In the genomic region with DNA sequence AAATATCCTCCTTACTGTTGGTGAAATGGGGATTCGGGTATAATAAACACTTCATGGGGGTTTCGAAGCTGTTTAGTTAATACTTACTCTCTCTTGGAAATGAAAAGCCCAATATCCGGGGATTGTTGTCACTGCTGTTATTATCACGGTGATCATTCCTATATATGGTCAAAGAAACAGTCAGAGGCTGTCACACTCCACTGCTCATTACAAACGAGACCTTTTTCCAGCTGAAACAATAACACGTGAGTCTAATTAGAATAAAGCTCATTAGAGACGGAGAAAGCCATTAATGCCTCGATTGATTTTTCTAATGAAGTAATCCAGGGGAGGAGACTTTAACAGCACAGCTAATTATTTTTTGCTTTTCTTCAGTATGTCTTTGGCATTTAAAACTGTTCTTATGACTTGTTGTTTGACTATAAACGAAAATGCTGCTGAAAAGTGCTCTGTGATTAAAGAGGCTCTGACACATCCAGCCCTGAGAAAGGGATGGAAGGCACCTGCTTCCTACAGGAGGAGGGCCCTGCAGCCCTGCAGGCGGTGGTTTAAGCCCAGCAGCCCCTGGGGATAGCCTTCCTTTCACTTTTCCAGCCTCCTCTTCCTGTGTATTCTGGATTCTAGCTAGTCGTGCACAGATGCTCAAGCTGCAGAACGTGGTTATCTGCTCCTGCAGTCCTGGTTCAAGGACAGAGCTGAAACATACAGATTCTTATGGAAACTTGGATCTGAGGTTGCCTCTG, we compare ENCODE assay signal across 1 cellular context.
TF ChIP-seq lines count a peak whose summit lies in the region.

No MANE protein-coding gene starts in this region.

TF ChIP-seq in endothelial cell of umbilical vein, 7 proteins besides CTCF, POLR2A, EP300 and RAD21:
- TF ChIP-seq JUN (IDR thresholded peaks at IDR 0.05; ENCODE audit: borderline replicate concordance, insufficient read depth, insufficient read length, low read depth) (no peak), FOS (IDR thresholded peaks at IDR 0.05; ENCODE audit: borderline replicate concordance, insufficient read depth, low read length) (no peak), EZH2 (IDR thresholded peaks at IDR 0.05; ENCODE audit: borderline replicate concordance, low read depth, low read length, severe bottlenecking) (no peak), MYC (IDR thresholded peaks at IDR 0.05; ENCODE audit: low read depth, low read length) (no peak), POLR2AphosphoS5 (IDR thresholded peaks at IDR 0.05; ENCODE audit: insufficient read depth, low read depth, low read length) (no peak), GATA2 (IDR thresholded peaks at IDR 0.05; ENCODE audit: insufficient read depth, insufficient read length, low read depth, low read length) (no peak)
- TF ChIP-seq, protein P1, sequence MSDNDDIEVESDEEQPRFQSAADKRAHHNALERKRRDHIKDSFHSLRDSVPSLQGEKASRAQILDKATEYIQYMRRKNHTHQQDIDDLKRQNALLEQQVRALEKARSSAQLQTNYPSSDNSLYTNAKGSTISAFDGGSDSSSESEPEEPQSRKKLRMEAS (IDR thresholded peaks at IDR 0.05; ENCODE audit: insufficient read depth, insufficient read length): no peak
